1 cellular context compared by ENCODE assay signal in the genomic region with DNA sequence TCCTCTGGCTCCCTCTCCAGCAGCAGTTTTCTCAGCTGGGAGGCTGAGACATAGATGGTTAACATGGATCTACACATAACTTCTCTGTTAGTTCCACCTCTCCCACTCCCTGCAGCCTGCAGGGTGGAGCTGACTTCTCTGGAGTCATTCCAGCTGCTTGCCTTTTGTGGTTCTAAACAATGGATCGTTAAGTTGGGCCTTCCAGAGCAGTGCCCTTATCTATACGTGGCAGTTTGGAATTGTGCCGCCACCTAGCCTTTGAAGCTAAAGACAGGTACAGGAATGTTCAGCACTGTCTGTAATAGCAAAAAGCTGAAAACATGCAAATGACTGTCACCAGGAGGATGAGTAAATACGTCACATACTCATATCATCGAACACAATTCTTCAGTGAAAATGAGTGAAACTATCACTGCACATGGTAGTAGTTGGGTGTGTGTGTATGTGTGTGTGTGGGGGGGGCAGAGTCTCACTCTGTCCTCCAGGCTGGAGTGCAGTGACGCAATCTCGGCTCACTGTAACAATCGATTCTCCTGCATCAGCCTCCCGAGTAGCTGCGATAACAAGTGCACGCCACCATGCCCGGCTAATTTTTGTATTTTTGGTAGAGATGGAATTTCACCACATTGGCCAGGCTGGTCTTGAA.
TF ChIP-seq lines count a peak whose summit lies in the region.

No MANE protein-coding gene starts in this region.

TF ChIP-seq in HepG2, 621 proteins besides CTCF, POLR2A, EP300 and RAD21 (continued from another document and continues in another):
- TF ChIP-seq, protein P1, sequence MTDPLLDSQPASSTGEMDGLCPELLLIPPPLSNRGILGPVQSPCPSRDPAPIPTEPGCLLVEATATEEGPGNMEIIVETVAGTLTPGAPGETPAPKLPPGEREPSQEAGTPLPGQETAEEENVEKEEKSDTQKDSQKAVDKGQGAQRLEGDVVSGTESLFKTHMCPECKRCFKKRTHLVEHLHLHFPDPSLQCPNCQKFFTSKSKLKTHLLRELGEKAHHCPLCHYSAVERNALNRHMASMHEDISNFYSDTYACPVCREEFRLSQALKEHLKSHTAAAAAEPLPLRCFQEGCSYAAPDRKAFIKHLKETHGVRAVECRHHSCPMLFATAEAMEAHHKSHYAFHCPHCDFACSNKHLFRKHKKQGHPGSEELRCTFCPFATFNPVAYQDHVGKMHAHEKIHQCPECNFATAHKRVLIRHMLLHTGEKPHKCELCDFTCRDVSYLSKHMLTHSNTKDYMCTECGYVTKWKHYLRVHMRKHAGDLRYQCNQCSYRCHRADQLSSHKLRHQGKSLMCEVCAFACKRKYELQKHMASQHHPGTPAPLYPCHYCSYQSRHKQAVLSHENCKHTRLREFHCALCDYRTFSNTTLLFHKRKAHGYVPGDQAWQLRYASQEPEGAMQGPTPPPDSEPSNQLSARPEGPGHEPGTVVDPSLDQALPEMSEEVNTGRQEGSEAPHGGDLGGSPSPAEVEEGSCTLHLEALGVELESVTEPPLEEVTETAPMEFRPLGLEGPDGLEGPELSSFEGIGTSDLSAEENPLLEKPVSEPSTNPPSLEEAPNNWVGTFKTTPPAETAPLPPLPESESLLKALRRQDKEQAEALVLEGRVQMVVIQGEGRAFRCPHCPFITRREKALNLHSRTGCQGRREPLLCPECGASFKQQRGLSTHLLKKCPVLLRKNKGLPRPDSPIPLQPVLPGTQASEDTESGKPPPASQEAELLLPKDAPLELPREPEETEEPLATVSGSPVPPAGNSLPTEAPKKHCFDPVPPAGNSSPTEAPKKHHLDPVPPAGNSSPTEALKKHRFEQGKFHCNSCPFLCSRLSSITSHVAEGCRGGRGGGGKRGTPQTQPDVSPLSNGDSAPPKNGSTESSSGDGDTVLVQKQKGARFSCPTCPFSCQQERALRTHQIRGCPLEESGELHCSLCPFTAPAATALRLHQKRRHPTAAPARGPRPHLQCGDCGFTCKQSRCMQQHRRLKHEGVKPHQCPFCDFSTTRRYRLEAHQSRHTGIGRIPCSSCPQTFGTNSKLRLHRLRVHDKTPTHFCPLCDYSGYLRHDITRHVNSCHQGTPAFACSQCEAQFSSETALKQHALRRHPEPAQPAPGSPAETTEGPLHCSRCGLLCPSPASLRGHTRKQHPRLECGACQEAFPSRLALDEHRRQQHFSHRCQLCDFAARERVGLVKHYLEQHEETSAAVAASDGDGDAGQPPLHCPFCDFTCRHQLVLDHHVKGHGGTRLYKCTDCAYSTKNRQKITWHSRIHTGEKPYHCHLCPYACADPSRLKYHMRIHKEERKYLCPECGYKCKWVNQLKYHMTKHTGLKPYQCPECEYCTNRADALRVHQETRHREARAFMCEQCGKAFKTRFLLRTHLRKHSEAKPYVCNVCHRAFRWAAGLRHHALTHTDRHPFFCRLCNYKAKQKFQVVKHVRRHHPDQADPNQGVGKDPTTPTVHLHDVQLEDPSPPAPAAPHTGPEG (CRISPR knock-in tag; IDR thresholded peaks at IDR 0.05) = 0 out of 2 replicates have a peak, but pooled peaks have one; percentile 17
- TF ChIP-seq, protein P2, sequence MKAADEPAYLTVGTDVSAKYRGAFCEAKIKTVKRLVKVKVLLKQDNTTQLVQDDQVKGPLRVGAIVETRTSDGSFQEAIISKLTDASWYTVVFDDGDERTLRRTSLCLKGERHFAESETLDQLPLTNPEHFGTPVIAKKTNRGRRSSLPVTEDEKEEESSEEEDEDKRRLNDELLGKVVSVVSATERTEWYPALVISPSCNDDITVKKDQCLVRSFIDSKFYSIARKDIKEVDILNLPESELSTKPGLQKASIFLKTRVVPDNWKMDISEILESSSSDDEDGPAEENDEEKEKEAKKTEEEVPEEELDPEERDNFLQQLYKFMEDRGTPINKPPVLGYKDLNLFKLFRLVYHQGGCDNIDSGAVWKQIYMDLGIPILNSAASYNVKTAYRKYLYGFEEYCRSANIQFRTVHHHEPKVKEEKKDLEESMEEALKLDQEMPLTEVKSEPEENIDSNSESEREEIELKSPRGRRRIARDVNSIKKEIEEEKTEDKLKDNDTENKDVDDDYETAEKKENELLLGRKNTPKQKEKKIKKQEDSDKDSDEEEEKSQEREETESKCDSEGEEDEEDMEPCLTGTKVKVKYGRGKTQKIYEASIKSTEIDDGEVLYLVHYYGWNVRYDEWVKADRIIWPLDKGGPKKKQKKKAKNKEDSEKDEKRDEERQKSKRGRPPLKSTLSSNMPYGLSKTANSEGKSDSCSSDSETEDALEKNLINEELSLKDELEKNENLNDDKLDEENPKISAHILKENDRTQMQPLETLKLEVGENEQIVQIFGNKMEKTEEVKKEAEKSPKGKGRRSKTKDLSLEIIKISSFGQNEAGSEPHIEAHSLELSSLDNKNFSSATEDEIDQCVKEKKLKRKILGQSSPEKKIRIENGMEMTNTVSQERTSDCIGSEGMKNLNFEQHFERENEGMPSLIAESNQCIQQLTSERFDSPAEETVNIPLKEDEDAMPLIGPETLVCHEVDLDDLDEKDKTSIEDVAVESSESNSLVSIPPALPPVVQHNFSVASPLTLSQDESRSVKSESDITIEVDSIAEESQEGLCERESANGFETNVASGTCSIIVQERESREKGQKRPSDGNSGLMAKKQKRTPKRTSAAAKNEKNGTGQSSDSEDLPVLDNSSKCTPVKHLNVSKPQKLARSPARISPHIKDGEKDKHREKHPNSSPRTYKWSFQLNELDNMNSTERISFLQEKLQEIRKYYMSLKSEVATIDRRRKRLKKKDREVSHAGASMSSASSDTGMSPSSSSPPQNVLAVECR (CRISPR knock-in tag; IDR thresholded peaks at IDR 0.05; ENCODE audit: borderline replicate concordance) = peak; percentile 61; the same call in 1 of the 2 replicates
- TF ChIP-seq ATF7 (IDR thresholded peaks at IDR 0.05) (peak; percentile 85), ATF7 (CRISPR knock-in tag; IDR thresholded peaks at IDR 0.05) (peak; percentile 87; the same call in 1 of the 2 replicates), ZFP90 (CRISPR knock-in tag; IDR thresholded peaks at IDR 0.05; ENCODE audit: borderline replicate concordance) (no peak; the same call in 1 of the 2 replicates), NFATC3 (CRISPR knock-in tag; IDR thresholded peaks at IDR 0.05) (0 out of 2 replicates have a peak, but pooled peaks have one; percentile 0), ZNF235 (CRISPR knock-in tag; IDR thresholded peaks at IDR 0.05; ENCODE audit: borderline replicate concordance) (0 out of 2 replicates have a peak, but pooled peaks have one; percentile 28), HINFP (CRISPR knock-in tag; IDR thresholded peaks at IDR 0.05; ENCODE audit: low read depth) (no peak), TCF7L2 (IDR thresholded peaks at IDR 0.05; ENCODE audit: low read depth, low read length) (peak; percentile 28), SALL1 (CRISPR knock-in tag; IDR thresholded peaks at IDR 0.05) (peak; percentile 87), EZH2 (conservative IDR thresholded peaks at IDR 0.05; ENCODE audit: low read depth, low read length) (no peak), ARID2 (CRISPR knock-in tag; IDR thresholded peaks at IDR 0.05; ENCODE audit: borderline replicate concordance) (no peak), ATF3 (CRISPR knock-in tag; IDR thresholded peaks at IDR 0.05) (peak; percentile 95), ZNF615 (CRISPR knock-in tag; IDR thresholded peaks at IDR 0.05; ENCODE audit: borderline replicate concordance) (peak; percentile 46; the same call in 1 of the 2 replicates), ZNF205 (CRISPR knock-in tag; IDR thresholded peaks at IDR 0.05) (no peak), ZNF12 (CRISPR knock-in tag; IDR thresholded peaks at IDR 0.05) (peak; percentile 99), BRF2 (CRISPR knock-in tag; IDR thresholded peaks at IDR 0.05) (no peak), CREM (IDR thresholded peaks at IDR 0.05) (peak; percentile 58; the same call in 1 of the 2 replicates), CREM (CRISPR knock-in tag; IDR thresholded peaks at IDR 0.05) (no peak), KLF11 (CRISPR knock-in tag; IDR thresholded peaks at IDR 0.05) (peak; percentile 52; the same call in 1 of the 2 replicates), ZNF180 (CRISPR knock-in tag; IDR thresholded peaks at IDR 0.05; ENCODE audit: borderline replicate concordance, low read depth) (no peak), SPEN (CRISPR knock-in tag; IDR thresholded peaks at IDR 0.05; ENCODE audit: low read depth) (0 out of 2 replicates have a peak, but pooled peaks have one; percentile 23), NAIF1 (CRISPR knock-in tag; IDR thresholded peaks at IDR 0.05; ENCODE audit: borderline replicate concordance) (no peak; the same call in 1 of the 2 replicates), SP5 (CRISPR knock-in tag; IDR thresholded peaks at IDR 0.05; ENCODE audit: borderline replicate concordance, low read depth) (peak; percentile 65; the same call in 1 of the 2 replicates), NR2F6 (IDR thresholded peaks at IDR 0.05) (peak; percentile 36; the same call in 1 of the 2 replicates), NR2F6 (CRISPR knock-in tag; IDR thresholded peaks at IDR 0.05) (peak; percentile 19), POGZ (CRISPR knock-in tag; IDR thresholded peaks at IDR 0.05) (peak; percentile 91), IRX3 (CRISPR knock-in tag; IDR thresholded peaks at IDR 0.05; ENCODE audit: borderline replicate concordance, low read depth) (no peak), MLX (CRISPR knock-in tag; IDR thresholded peaks at IDR 0.05) (0 out of 2 replicates have a peak, but pooled peaks have one; percentile 11), RNF2 (conservative IDR thresholded peaks at IDR 0.05; ENCODE audit: low read depth) (no peak), ZNF768 (CRISPR knock-in tag; IDR thresholded peaks at IDR 0.05) (0 out of 2 replicates have a peak, but pooled peaks have one; percentile 19), BORCS8-MEF2B (CRISPR knock-in tag; IDR thresholded peaks at IDR 0.05) (no peak; the same call in 1 of the 2 replicates), SNAPC2 (CRISPR knock-in tag; IDR thresholded peaks at IDR 0.05) (no peak), ARNTL (CRISPR knock-in tag; IDR thresholded peaks at IDR 0.05) (0 out of 2 replicates have a peak, but pooled peaks have one; percentile 17), ZNF879 (CRISPR knock-in tag; IDR thresholded peaks at IDR 0.05) (no peak)
- TF ChIP-seq, protein P3, sequence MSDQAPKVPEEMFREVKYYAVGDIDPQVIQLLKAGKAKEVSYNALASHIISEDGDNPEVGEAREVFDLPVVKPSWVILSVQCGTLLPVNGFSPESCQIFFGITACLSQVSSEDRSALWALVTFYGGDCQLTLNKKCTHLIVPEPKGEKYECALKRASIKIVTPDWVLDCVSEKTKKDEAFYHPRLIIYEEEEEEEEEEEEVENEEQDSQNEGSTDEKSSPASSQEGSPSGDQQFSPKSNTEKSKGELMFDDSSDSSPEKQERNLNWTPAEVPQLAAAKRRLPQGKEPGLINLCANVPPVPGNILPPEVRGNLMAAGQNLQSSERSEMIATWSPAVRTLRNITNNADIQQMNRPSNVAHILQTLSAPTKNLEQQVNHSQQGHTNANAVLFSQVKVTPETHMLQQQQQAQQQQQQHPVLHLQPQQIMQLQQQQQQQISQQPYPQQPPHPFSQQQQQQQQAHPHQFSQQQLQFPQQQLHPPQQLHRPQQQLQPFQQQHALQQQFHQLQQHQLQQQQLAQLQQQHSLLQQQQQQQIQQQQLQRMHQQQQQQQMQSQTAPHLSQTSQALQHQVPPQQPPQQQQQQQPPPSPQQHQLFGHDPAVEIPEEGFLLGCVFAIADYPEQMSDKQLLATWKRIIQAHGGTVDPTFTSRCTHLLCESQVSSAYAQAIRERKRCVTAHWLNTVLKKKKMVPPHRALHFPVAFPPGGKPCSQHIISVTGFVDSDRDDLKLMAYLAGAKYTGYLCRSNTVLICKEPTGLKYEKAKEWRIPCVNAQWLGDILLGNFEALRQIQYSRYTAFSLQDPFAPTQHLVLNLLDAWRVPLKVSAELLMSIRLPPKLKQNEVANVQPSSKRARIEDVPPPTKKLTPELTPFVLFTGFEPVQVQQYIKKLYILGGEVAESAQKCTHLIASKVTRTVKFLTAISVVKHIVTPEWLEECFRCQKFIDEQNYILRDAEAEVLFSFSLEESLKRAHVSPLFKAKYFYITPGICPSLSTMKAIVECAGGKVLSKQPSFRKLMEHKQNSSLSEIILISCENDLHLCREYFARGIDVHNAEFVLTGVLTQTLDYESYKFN (CRISPR knock-in tag; conservative IDR thresholded peaks at IDR 0.05) = peak; percentile 74
- TF ChIP-seq, protein P4, sequence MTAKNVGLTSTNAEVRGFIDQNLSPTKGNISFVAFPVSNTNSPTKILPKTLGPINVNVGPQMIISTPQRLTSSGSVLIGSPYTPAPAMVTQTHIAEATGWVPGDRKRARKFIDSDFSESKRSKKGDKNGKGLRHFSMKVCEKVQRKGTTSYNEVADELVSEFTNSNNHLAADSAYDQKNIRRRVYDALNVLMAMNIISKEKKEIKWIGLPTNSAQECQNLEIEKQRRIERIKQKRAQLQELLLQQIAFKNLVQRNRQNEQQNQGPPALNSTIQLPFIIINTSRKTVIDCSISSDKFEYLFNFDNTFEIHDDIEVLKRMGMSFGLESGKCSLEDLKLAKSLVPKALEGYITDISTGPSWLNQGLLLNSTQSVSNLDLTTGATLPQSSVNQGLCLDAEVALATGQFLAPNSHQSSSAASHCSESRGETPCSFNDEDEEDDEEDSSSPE (CRISPR knock-in tag; IDR thresholded peaks at IDR 0.05) = 0 out of 2 replicates have a peak, but pooled peaks have one; percentile 6
- TF ChIP-seq, protein P5, sequence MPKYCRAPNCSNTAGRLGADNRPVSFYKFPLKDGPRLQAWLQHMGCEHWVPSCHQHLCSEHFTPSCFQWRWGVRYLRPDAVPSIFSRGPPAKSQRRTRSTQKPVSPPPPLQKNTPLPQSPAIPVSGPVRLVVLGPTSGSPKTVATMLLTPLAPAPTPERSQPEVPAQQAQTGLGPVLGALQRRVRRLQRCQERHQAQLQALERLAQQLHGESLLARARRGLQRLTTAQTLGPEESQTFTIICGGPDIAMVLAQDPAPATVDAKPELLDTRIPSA (CRISPR knock-in tag; IDR thresholded peaks at IDR 0.05; ENCODE audit: borderline replicate concordance) = no peak
